ENCODE assay signal across 18 cellular contexts in genomic region chr2:10190737-10191532, GRCh38.
DNase-seq lines count a peak whose midpoint lies in the region; ATAC-seq, FAIRE-seq and TF ChIP-seq lines count a peak whose summit lies in the region.
"Had no signal": no experiment of that assay in that cellular context is flagged by ENCODE, and none has a peak within 500 bp of the region (broad histone marks: within the 10 kb centered on the region; RNA-seq: fewer than 3 reads in every experiment).

No MANE protein-coding gene starts in this region.

- no peak overlapping the region for H3K9ac ChIP-seq in neural progenitor cell

- no peaks in the 10 kb centered on the region for H3K9me3 ChIP-seq in neural progenitor cell (ENCODE audit: low read depth)

- no peak overlapping the region for H3K4me2 ChIP-seq in neural progenitor cell

- H3K27ac ChIP-seq in neural progenitor cell: no peak overlapping the region

- H3K27me3 Mint-ChIP-seq in natural killer cell (ENCODE audit: low read depth in 2 of 2): no peaks in the 10 kb centered on the region
- no peaks in the 10 kb centered on the region for H3K27me3 Mint-ChIP-seq in natural killer cell treated with Interleukin-12 subunit alpha and Interleukin-12 subunit beta and Interleukin-15 and Interleukin-18, amount 100 ng/mL, for 72 hours
- H3K27me3 Mint-ChIP-seq in brain: no peaks in the 10 kb centered on the region
- peaks cover 7% of the 10 kb centered on the region for H3K27me3 Mint-ChIP-seq in neural progenitor cell (ENCODE audit: insufficient read depth, low read depth)

- intact Hi-C loops in natural killer cell (cut with micrococcal nuclease): no loop called here

- no peaks in the 10 kb centered on the region for H4K20me1 ChIP-seq in neural progenitor cell (ENCODE audit: low read depth)

- no peak overlapping the region for H3K4me3 ChIP-seq in neural progenitor cell
- H3K4me3 ChIP-seq: K562 had no signal

- no peak for TF ChIP-seq CTCF in natural killer cell (IDR thresholded peaks at IDR 0.05)
- no peak for TF ChIP-seq CTCF in brain (conservative IDR thresholded peaks at IDR 0.05)
- TF ChIP-seq CTCF in neural progenitor cell (IDR thresholded peaks at IDR 0.05): no peak

- H3K4me3 Mint-ChIP-seq in natural killer cell: no peak overlapping the region
- no peak overlapping the region for H3K4me3 Mint-ChIP-seq in natural killer cell treated with Interleukin-12 subunit alpha and Interleukin-12 subunit beta and Interleukin-15 and Interleukin-18, amount 100 ng/mL, for 72 hours
- H3K4me3 Mint-ChIP-seq in brain: no peak overlapping the region
- H3K4me3 Mint-ChIP-seq in neural progenitor cell: no peak overlapping the region
- H3K4me3 Mint-ChIP-seq: CD8-positive, alpha-beta T cell had no signal

- no peak for ATAC-seq in natural killer cell
- ATAC-seq in natural killer cell treated with Interleukin-12 subunit alpha and Interleukin-12 subunit beta and Interleukin-15 and Interleukin-18, amount 100 ng/mL, for 72 hours: no peak
- ATAC-seq in HG03045 (IDR thresholded peaks at IDR 0.05; ENCODE audit: unreplicated experiment): no peak
- no peak for ATAC-seq in GM19455 (IDR thresholded peaks at IDR 0.05; ENCODE audit: unreplicated experiment)
- ATAC-seq: CD8-positive, alpha-beta T cell; K562 had no signal

- H3K36me3 Mint-ChIP-seq in natural killer cell (no peaks in the 10 kb centered on the region), brain (peaks cover 3% of the 10 kb centered on the region), neural progenitor cell (peaks cover 12% of the 10 kb centered on the region)
- peaks cover 8% of the 10 kb centered on the region for H3K36me3 Mint-ChIP-seq in natural killer cell treated with Interleukin-12 subunit alpha and Interleukin-12 subunit beta and Interleukin-15 and Interleukin-18, amount 100 ng/mL, for 72 hours
- H3K36me3 Mint-ChIP-seq: CD8-positive, alpha-beta T cell had no signal

- H3K9me3 Mint-ChIP-seq in natural killer cell: peaks cover 8 to 11% of the 10 kb centered on the region in 2 donors
- peaks cover 11% of the 10 kb centered on the region for H3K9me3 Mint-ChIP-seq in natural killer cell treated with Interleukin-12 subunit alpha and Interleukin-12 subunit beta and Interleukin-15 and Interleukin-18, amount 100 ng/mL, for 72 hours
- H3K9me3 Mint-ChIP-seq in brain: peaks cover 0 to 4% (median 0%) of the 10 kb centered on the region in 5 experiments
- H3K9me3 Mint-ChIP-seq in neural progenitor cell: peaks cover 4% of the 10 kb centered on the region

- FAIRE-seq in urothelium cell line (lab: Jason Lieb, UNC): peak; percentile 72
- FAIRE-seq: A204.1, K562 had no signal

- H3K27ac Mint-ChIP-seq in natural killer cell (peak overlapping the region; percentile 37 to 69), brain (peak overlapping the region in 3 of 5 experiments; percentile 16 to 45 (median 26)), neural progenitor cell (peak overlapping the region; percentile 78)
- H3K27ac Mint-ChIP-seq in natural killer cell treated with Interleukin-12 subunit alpha and Interleukin-12 subunit beta and Interleukin-15 and Interleukin-18, amount 100 ng/mL, for 72 hours: no peak overlapping the region
- H3K27ac Mint-ChIP-seq: CD8-positive, alpha-beta T cell had no signal

- H3K4me1 ChIP-seq in neural progenitor cell: no peaks in the 10 kb centered on the region

- DNase-seq in natural killer cell: no peak
- DNase-seq in natural killer cell treated with Interleukin-12 subunit alpha and Interleukin-12 subunit beta and Interleukin-15 and Interleukin-18, amount 100 ng/mL, for 72 hours (ENCODE audit: low spot score): no peak
- no peak for DNase-seq in neural progenitor cell (ENCODE audit: low spot score)
- DNase-seq in urothelium cell line (ENCODE audit: low spot score): no peak
- DNase-seq in LoVo (ENCODE audit: low spot score): no peak
- DNase-seq: CD8-positive, alpha-beta T cell; DMS53; EL; NCI-H1694 treated with DMSO at 0.1 percent for 48 hours; NCI-H2107; NCI-H510A; NCI-H748 treated with DMSO at 0.1 percent for 48 hours; SHP77 treated with DMSO at 0.1 percent for 48 hours had no signal

- H3K4me1 Mint-ChIP-seq in natural killer cell: peaks cover 0 to 19% of the 10 kb centered on the region in 2 donors
- H3K4me1 Mint-ChIP-seq in natural killer cell treated with Interleukin-12 subunit alpha and Interleukin-12 subunit beta and Interleukin-15 and Interleukin-18, amount 100 ng/mL, for 72 hours (ENCODE audit: low read depth in 2 of 2): peaks cover 11 to 12% of the 10 kb centered on the region in 2 donors
- H3K4me1 Mint-ChIP-seq in brain: peaks cover 21% of the 10 kb centered on the region
- H3K4me1 Mint-ChIP-seq in neural progenitor cell: peaks cover 8% of the 10 kb centered on the region

- H3K79me2 ChIP-seq in neural progenitor cell (ENCODE audit: low read depth): no peaks in the 10 kb centered on the region

- no peaks in the 10 kb centered on the region for H3F3A ChIP-seq in neural progenitor cell (ENCODE audit: low read depth)

- H2AFZ ChIP-seq in neural progenitor cell (replicated peaks): no peak overlapping the region

- no peaks in the 10 kb centered on the region for H3K36me3 ChIP-seq in neural progenitor cell

- no peaks in the 10 kb centered on the region for H3K27me3 ChIP-seq in neural progenitor cell

Comparison
In these comparisons a context has a peak if more than half of its experiments do, and no peak if none do; other contexts are left out.
1. H3K27ac Mint-ChIP-seq: peak in natural killer cell (2 of 2), brain (3 of 5) and neural progenitor cell (single experiment); none in natural killer cell treated with Interleukin-12 subunit alpha and Interleukin-12 subunit beta and Interleukin-15 and Interleukin-18, amount 100 ng/mL, for 72 hours (0 of 2).